8 cellular contexts compared by ENCODE assay signal in the genomic region with DNA sequence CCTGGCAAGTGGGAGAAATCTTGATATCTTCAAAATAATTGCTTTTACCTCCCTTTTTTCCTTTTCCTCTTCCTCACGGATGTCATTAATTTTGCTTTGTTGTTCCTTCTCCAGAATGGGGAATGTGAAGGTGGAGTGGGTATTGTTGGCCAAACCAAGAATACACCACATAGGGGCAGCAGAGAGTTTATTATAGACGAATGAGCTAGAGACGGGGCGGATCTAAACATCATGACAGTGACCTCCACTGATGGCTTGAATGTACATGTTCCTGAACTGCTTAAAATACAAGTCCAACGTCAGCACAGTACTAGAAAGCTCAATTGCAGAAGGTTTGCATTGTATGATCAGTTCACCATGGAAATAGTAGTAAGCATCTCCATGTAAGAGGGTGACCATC.
DNase-seq lines count a peak whose midpoint lies in the region; ATAC-seq and TF ChIP-seq lines count a peak whose summit lies in the region.

No MANE protein-coding gene starts in this region.

- no peaks in the 10 kb centered on the region for H3K27me3 ChIP-seq in CD4-positive, alpha-beta T cell (ENCODE audit: control insufficient read depth, insufficient read depth, low read length)
- no peaks in the 10 kb centered on the region for H3K27me3 ChIP-seq in thyroid gland

- intact Hi-C loops in CD4-positive, alpha-beta T cell (cut with DNase I, micrococcal nuclease): no loop called here
- intact Hi-C loops in thyroid gland (cut with DNase I): no loop called here

- H3K9me3 ChIP-seq in CD4-positive, alpha-beta T cell (ENCODE audit: control insufficient read depth, low read length): no peaks in the 10 kb centered on the region
- no peaks in the 10 kb centered on the region for H3K9me3 ChIP-seq in thyroid gland

- no peak overlapping the region for H3K4me3 Mint-ChIP-seq in CD4-positive, alpha-beta T cell

- H3K4me3 ChIP-seq in thyroid gland (replicated peaks in 1 of 3): no peak overlapping the region

- no peaks in the 10 kb centered on the region for H3K4me1 ChIP-seq in thyroid gland

- POLR2A ChIA-PET in HEK293T (lab: Yijun Ruan, JAX): no interaction called here
- POLR2A ChIA-PET in CD4-positive, alpha-beta T cell (lab: Charles Lee): no interaction called here

- TF ChIP-seq CTCF in CD4-positive, alpha-beta T cell (IDR thresholded peaks at IDR 0.05): no peak
- peak in 1 of 6 experiments; percentile 4 for TF ChIP-seq CTCF in thyroid gland (IDR thresholded peaks at IDR 0.05)

- no peaks in the 10 kb centered on the region for H3K36me3 ChIP-seq in thyroid gland

- H3K4me1 Mint-ChIP-seq in CD4-positive, alpha-beta T cell (ENCODE audit: low read depth): no peaks in the 10 kb centered on the region

- peaks cover 15% of the 10 kb centered on the region for H3K27me3 Mint-ChIP-seq in CD4-positive, alpha-beta T cell

- no peak overlapping the region for H3K27ac Mint-ChIP-seq in CD4-positive, alpha-beta T cell

- H3K9me3 Mint-ChIP-seq in CD4-positive, alpha-beta T cell: no peaks in the 10 kb centered on the region

- no peaks in the 10 kb centered on the region for H3K36me3 Mint-ChIP-seq in CD4-positive, alpha-beta T cell (ENCODE audit: low read depth)

- no peak for TF ChIP-seq POLR2A in thyroid gland (IDR thresholded peaks at IDR 0.05)

- H3K27ac ChIP-seq in CD4-positive, alpha-beta T cell (ENCODE audit: low read depth, low read length): no peak overlapping the region
- H3K27ac ChIP-seq in thyroid gland: no peak overlapping the region

- CTCF ChIA-PET in HEK293T (lab: Yijun Ruan, JAX): no interaction called here
- CTCF ChIA-PET in CD4-positive, alpha-beta T cell (lab: Charles Lee): no interaction called here

- WGBS in thyroid gland, 2 donors: 35 to 62% methylated on average over 5 of the region's 5 CpGs

- ATAC-seq in CD4-positive, alpha-beta T cell (ENCODE audit: poor library complexity): no peak
- ATAC-seq in GM19463 (IDR thresholded peaks at IDR 0.05; ENCODE audit: unreplicated experiment): no peak

- DNase-seq in EH (ENCODE audit: low read depth) (peak; percentile 26), HEK293T (ENCODE audit: extremely low spot score) (peak; percentile 22), RKO (ENCODE audit: low spot score) (peak; percentile 37), left kidney (ENCODE audit: low read depth, low spot score) (peak; percentile 44), occipital lobe (lab: John Stamatoyannopoulos, UW) (no peak), thyroid gland (no peak)
- DNase-seq in CD4-positive, alpha-beta T cell: no peak

TF ChIP-seq in HEK293T, 16 proteins besides CTCF, POLR2A, EP300 and RAD21:
- TF ChIP-seq ELF4 (IDR thresholded peaks at IDR 0.05): no peak
- TF ChIP-seq FOXK2 (IDR thresholded peaks at IDR 0.05): no peak
- TF ChIP-seq LEF1 (IDR thresholded peaks at IDR 0.05; ENCODE audit: borderline replicate concordance): no peak
- no peak for TF ChIP-seq NFRKB (IDR thresholded peaks at IDR 0.05)

Comparison
In these comparisons a context has a peak if more than half of its experiments do, and no peak if none do; other contexts are left out.
1. DNase-seq: peak in EH (single experiment), HEK293T (single experiment), RKO (single experiment) and left kidney (single experiment); none in CD4-positive, alpha-beta T cell (0 of 10), occipital lobe (single experiment) and thyroid gland (0 of 2).